8 cellular contexts compared by ENCODE assay signal in genomic region chr2:12501469-12502147, GRCh38.
DNase-seq lines count a peak whose midpoint lies in the region; ATAC-seq and TF ChIP-seq lines count a peak whose summit lies in the region.

No MANE protein-coding gene starts in this region.

- H3K4me1 ChIP-seq in foreskin keratinocyte, result peaks cover under 1% of the 10 kb centered on the region

- peaks cover 23% of the 10 kb centered on the region for H3K27me3 ChIP-seq in foreskin keratinocyte

- peak; percentile 80 for ATAC-seq in GM19372 (IDR thresholded peaks at IDR 0.05; ENCODE audit: low read depth, unreplicated experiment)
- peak; percentile 91 for ATAC-seq in HG03159 (IDR thresholded peaks at IDR 0.05; ENCODE audit: unreplicated experiment)
- ATAC-seq in foreskin keratinocyte, result peak; percentile 17

- peak; percentile 38 for DNase-seq in activated CD4-positive, alpha-beta T cell treated with anti-CD3 and anti-CD28 coated beads for 1 hour
- DNase-seq in foreskin keratinocyte (no peak), DMS79 (lab: John Stamatoyannopoulos, UW) (no peak), caudate nucleus (lab: John Stamatoyannopoulos, UW) (no peak), KBM-7 (no peak)
- DNase-seq in stimulated activated CD8-positive, alpha-beta memory T cell treated with anti-CD3 and anti-CD28 coated beads, Interleukin-4, amount 100 ng/mL, for 48 hours, result peak; percentile 80

- in situ Hi-C loops in KBM-7 (cut with MboI; ENCODE audit: low pct_unique_long_range_greater_than_20kb, low sequenced_read_pairs), result no loop called here

- H3K27ac ChIP-seq in foreskin keratinocyte (no peak overlapping the region), caudate nucleus (ENCODE audit: low read depth, low read length) (no peak overlapping the region)

- no peak for TF ChIP-seq CTCF in foreskin keratinocyte (conservative IDR thresholded peaks at IDR 0.05)

Comparison
In these comparisons a context has a peak if more than half of its experiments do, and no peak if none do; other contexts are left out.
1. ATAC-seq: peak in every context shown above with its lines; median percentile 91 in HG03159; 80 in GM19372; 17 in foreskin keratinocyte.
2. DNase-seq: peak in activated CD4-positive, alpha-beta T cell treated with anti-CD3 and anti-CD28 coated beads for 1 hour (single experiment) and stimulated activated CD8-positive, alpha-beta memory T cell treated with anti-CD3 and anti-CD28 coated beads, Interleukin-4, amount 100 ng/mL, for 48 hours (single experiment); none in foreskin keratinocyte (0 of 2), DMS79 (single experiment), caudate nucleus (0 of 61) and KBM-7 (single experiment).